Comparison of ENCODE assay signal across 25 cellular contexts in genomic region chr3:97952872-97953271, GRCh38. TPM values are rescaled to one million over a fixed set of nuclear protein-coding genes. Genes with fewer than 3 reads are reported as not detected.
DNase-seq lines count a peak whose midpoint lies in the region; TF ChIP-seq lines count a peak whose summit lies in the region.
"Had no signal": no experiment of that assay in that cellular context is flagged by ENCODE, and none has a peak within 500 bp of the region (broad histone marks: within the 10 kb centered on the region; RNA-seq: fewer than 3 reads in every experiment).

No MANE protein-coding gene starts in this region.

- TF ChIP-seq CTCF in hepatocyte (IDR thresholded peaks at IDR 0.05; ENCODE audit: poor library complexity): no peak

- H3K4me2 ChIP-seq in GM23248 (ENCODE audit: unreplicated experiment) (no peak overlapping the region), hepatocyte (no peak overlapping the region)

- no peak overlapping the region for H2AFZ ChIP-seq in GM23248
- H2AFZ ChIP-seq in hepatocyte: no peak overlapping the region

- peaks cover 72% of the 10 kb centered on the region for H3K36me3 Mint-ChIP-seq in activated T-helper 1 cell treated with anti-CD3 and anti-CD28 coated beads, Interleukin-12 subunit alpha, Interleukin-12 subunit beta, Interleukin-2, Interleukin-4 antibody, amounts not matched to agents 30 ng/mL and 10 ng/mL and 1 ng/mL, durations not matched to agents 14 hours and 24 hours and 36 hours (ENCODE audit: low read depth)

- no peaks in the 10 kb centered on the region for H3K79me2 ChIP-seq in GM23248 (ENCODE audit: insufficient read depth)
- H3K79me2 ChIP-seq in hepatocyte: no peaks in the 10 kb centered on the region

- H3F3A ChIP-seq in GM23248 (ENCODE audit: insufficient read depth): peaks cover 10% of the 10 kb centered on the region; the same call in 1 of the 2 replicates

- H3K9ac ChIP-seq in GM23248: peak overlapping the region; percentile 28; the same call in 1 of the 2 replicates
- no peak overlapping the region for H3K9ac ChIP-seq in skeletal muscle tissue (ENCODE audit: low read depth in 1 of 3, low read length in 3 of 3)

- intact Hi-C loops in activated T-helper 1 cell treated with anti-CD3 and anti-CD28 coated beads, Interleukin-12 subunit alpha, Interleukin-12 subunit beta, Interleukin-2, Interleukin-4 antibody, amounts not matched to agents 30 ng/mL and 10 ng/mL and 1 ng/mL, durations not matched to agents 14 hours and 24 hours and 36 hours (cut with micrococcal nuclease): no loop called here

- no peaks in the 10 kb centered on the region for H3K27me3 Mint-ChIP-seq in activated T-helper 1 cell treated with anti-CD3 and anti-CD28 coated beads, Interleukin-12 subunit alpha, Interleukin-12 subunit beta, Interleukin-2, Interleukin-4 antibody, amounts not matched to agents 30 ng/mL and 10 ng/mL and 1 ng/mL, durations not matched to agents 14 hours and 24 hours and 36 hours (ENCODE audit: insufficient read depth)
- H3K27me3 Mint-ChIP-seq: T-cell had no signal

- H3K27me3 ChIP-seq in GM23248 (replicated peaks; ENCODE audit: insufficient read depth) (no peaks in the 10 kb centered on the region), hepatocyte (no peaks in the 10 kb centered on the region), skeletal muscle tissue (ENCODE audit: control insufficient read depth in 3 of 3, insufficient read depth in 3 of 3, low read length in 3 of 3) (no peaks in the 10 kb centered on the region)
- H3K27me3 ChIP-seq: right atrium auricular region, testis had no signal

- no peaks in the 10 kb centered on the region for H3K9me3 ChIP-seq in GM23248 (ENCODE audit: low read depth)
- H3K9me3 ChIP-seq in hepatocyte (ENCODE audit: low read depth): no peaks in the 10 kb centered on the region
- no peaks in the 10 kb centered on the region for H3K9me3 ChIP-seq in skeletal muscle tissue (ENCODE audit: control insufficient read depth in 3 of 3, low read length in 3 of 3)
- H3K9me3 ChIP-seq: right atrium auricular region, testis had no signal

- H3K9me2 ChIP-seq in GM23248 (ENCODE audit: insufficient read depth) (no peaks in the 10 kb centered on the region), hepatocyte (replicated peaks; ENCODE audit: insufficient read depth) (no peaks in the 10 kb centered on the region)

- no peak overlapping the region for H3K4me3 Mint-ChIP-seq in activated T-helper 1 cell treated with anti-CD3 and anti-CD28 coated beads, Interleukin-12 subunit alpha, Interleukin-12 subunit beta, Interleukin-2, Interleukin-4 antibody, amounts not matched to agents 30 ng/mL and 10 ng/mL and 1 ng/mL, durations not matched to agents 14 hours and 24 hours and 36 hours
- H3K4me3 Mint-ChIP-seq: CD8-positive, alpha-beta T cell; T-cell had no signal

- H3K9me3 Mint-ChIP-seq in activated T-helper 1 cell treated with anti-CD3 and anti-CD28 coated beads, Interleukin-12 subunit alpha, Interleukin-12 subunit beta, Interleukin-2, Interleukin-4 antibody, amounts not matched to agents 30 ng/mL and 10 ng/mL and 1 ng/mL, durations not matched to agents 14 hours and 24 hours and 36 hours: no peaks in the 10 kb centered on the region
- H3K9me3 Mint-ChIP-seq: CD8-positive, alpha-beta T cell; T-cell had no signal

- peak; percentile 23 for DNase-seq in GM23248
- no peak for DNase-seq in activated T-helper 1 cell treated with anti-CD3 and anti-CD28 coated beads, Interleukin-12 subunit alpha, Interleukin-12 subunit beta, Interleukin-2, Interleukin-4 antibody, amounts not matched to agents 30 ng/mL and 10 ng/mL and 1 ng/mL, durations not matched to agents 14 hours and 24 hours and 36 hours (ENCODE audit: low spot score)
- no peak for DNase-seq in hepatocyte (ENCODE audit: low spot score)
- no peak for DNase-seq in COLO829 (ENCODE audit: low spot score)
- DNase-seq in T1000 (lab: John Stamatoyannopoulos, UW): no peak
- no peak for DNase-seq in NCI-H510A treated with DMSO at 0.1 percent for 48 hours (lab: John Stamatoyannopoulos, UW)
- DNase-seq in midbrain (lab: John Stamatoyannopoulos, UW): no peak
- DNase-seq: activated CD4-positive, alpha-beta T cell treated with anti-CD3 and anti-CD28 coated beads, Interleukin-2, amount 50 U/mL, for 1 hour; activated CD8-positive, alpha-beta memory T cell treated with anti-CD3 and anti-CD28 coated beads, Interleukin-2, amount 50 U/mL, for 4 hours; activated gamma-delta T cell treated with Interleukin-2 at 50 U/mL for 16 hours; amygdala; CD8-positive, alpha-beta T cell; erythroblast; KG1; NCI-H146; NCI-H2171; NCI-H69; occipital lobe; SHP77; T-cell; testis; WERI-Rb-1 had no signal

- 50 to 61% methylated on average over 1 of the region's 1 CpG for WGBS in GM23248 (ENCODE audit: low coverage in 1 of 2, low lambda C conversion rate in 2 of 2, missing lambda C conversion rate in 2 of 2), 2 experiments
- WGBS in hepatocyte (ENCODE audit: low lambda C conversion rate, missing lambda C conversion rate): 75% methylated on average over 1 of the region's 1 CpG

- peak overlapping the region; percentile 1 for H3K27ac Mint-ChIP-seq in activated T-helper 1 cell treated with anti-CD3 and anti-CD28 coated beads, Interleukin-12 subunit alpha, Interleukin-12 subunit beta, Interleukin-2, Interleukin-4 antibody, amounts not matched to agents 30 ng/mL and 10 ng/mL and 1 ng/mL, durations not matched to agents 14 hours and 24 hours and 36 hours
- H3K27ac Mint-ChIP-seq: CD8-positive, alpha-beta T cell; T-cell had no signal

- peak overlapping the region; percentile 62 for H3K27ac ChIP-seq in GM23248
- H3K27ac ChIP-seq in hepatocyte: peak overlapping the region; percentile 75
- H3K27ac ChIP-seq in skeletal muscle tissue (ENCODE audit: low read depth, low read length): peak overlapping the region; percentile 33
- H3K27ac ChIP-seq: right atrium auricular region, testis, WERI-Rb-1 had no signal

- H3K36me3 ChIP-seq in GM23248 (ENCODE audit: low read depth): peaks cover 35% of the 10 kb centered on the region; the same call in 1 of the 2 replicates
- H3K36me3 ChIP-seq in hepatocyte (replicated peaks; ENCODE audit: insufficient read depth, low read depth): no peaks in the 10 kb centered on the region
- H3K36me3 ChIP-seq in skeletal muscle tissue (ENCODE audit: control insufficient read depth in 3 of 3, insufficient read depth in 3 of 3, low read length in 3 of 3): peaks cover 15 to 43% (median 40%) of the 10 kb centered on the region in 3 donors

- H3K4me1 ChIP-seq in GM23248 (ENCODE audit: insufficient read depth) (peaks cover 9% of the 10 kb centered on the region; the same call in 1 of the 2 replicates), hepatocyte (ENCODE audit: insufficient read depth) (peaks cover under 1% of the 10 kb centered on the region), skeletal muscle tissue (ENCODE audit: control insufficient read depth in 3 of 3, insufficient read depth in 3 of 3, low read length in 3 of 3) (peaks cover 5 to 20% (median 6%) of the 10 kb centered on the region in 3 donors)
- H3K4me1 ChIP-seq: right atrium auricular region, testis had no signal

- in situ Hi-C loops in GM23248 (cut with MboI): no loop called here

- H3K4me3 ChIP-seq in GM23248 (no peak overlapping the region), hepatocyte (no peak overlapping the region), skeletal muscle tissue (ENCODE audit: low read length in 3 of 3) (no peak overlapping the region)
- H3K4me3 ChIP-seq: GM12878, right atrium auricular region, testis had no signal

- peaks cover 35% of the 10 kb centered on the region for H3K4me1 Mint-ChIP-seq in activated T-helper 1 cell treated with anti-CD3 and anti-CD28 coated beads, Interleukin-12 subunit alpha, Interleukin-12 subunit beta, Interleukin-2, Interleukin-4 antibody, amounts not matched to agents 30 ng/mL and 10 ng/mL and 1 ng/mL, durations not matched to agents 14 hours and 24 hours and 36 hours (ENCODE audit: low read depth)
- H3K4me1 Mint-ChIP-seq: T-cell had no signal

- H4K20me1 ChIP-seq in GM23248 (ENCODE audit: insufficient read depth) (no peaks in the 10 kb centered on the region), hepatocyte (ENCODE audit: insufficient read depth, poor library complexity, severe bottlenecking) (no peaks in the 10 kb centered on the region)

RNA-seq across cellular contexts. Expression of gene RIOX2, which starts 19.4 kb away (rescaled TPM):
- total RNA-seq in GM23248 (2014; rRNA removed; shearing (Covaris generic)): 29.1 and 35.4 TPM in 2 replicates
- 34.0 and 36.4 TPM in 2 replicates for polyA plus RNA-seq in GM23248 (2016; fragmentation: Nextera tagmentation; extraction: Ambion mirVana)
- total RNA-seq in activated T-helper 1 cell treated with anti-CD3 and anti-CD28 coated beads, Interleukin-12 subunit alpha, Interleukin-12 subunit beta, Interleukin-2, Interleukin-4 antibody, amounts not matched to agents 30 ng/mL and 10 ng/mL and 1 ng/mL, durations not matched to agents 14 hours and 24 hours and 36 hours: 85.4 and 90.9 TPM in 2 replicates
- total RNA-seq in hepatocyte: 26.0 and 26.2 TPM in 2 replicates
- polyA plus RNA-seq in hepatocyte: 14.7 and 15.5 TPM in 2 replicates
- total RNA-seq in skeletal muscle tissue: 37.1 TPM
